Comparison of ENCODE assay signal across 1 cellular context in genomic region chr6:36724514-36725385, GRCh38.
TF ChIP-seq lines count a peak whose summit lies in the region.

No MANE protein-coding gene starts in this region.

TF ChIP-seq in HepG2, 621 proteins besides CTCF, POLR2A, EP300 and RAD21 (continued from another document and continues in another):
- TF ChIP-seq SOX5 (CRISPR knock-in tag; IDR thresholded peaks at IDR 0.05; ENCODE audit: borderline replicate concordance) = no peak
- TF ChIP-seq, protein P1, sequence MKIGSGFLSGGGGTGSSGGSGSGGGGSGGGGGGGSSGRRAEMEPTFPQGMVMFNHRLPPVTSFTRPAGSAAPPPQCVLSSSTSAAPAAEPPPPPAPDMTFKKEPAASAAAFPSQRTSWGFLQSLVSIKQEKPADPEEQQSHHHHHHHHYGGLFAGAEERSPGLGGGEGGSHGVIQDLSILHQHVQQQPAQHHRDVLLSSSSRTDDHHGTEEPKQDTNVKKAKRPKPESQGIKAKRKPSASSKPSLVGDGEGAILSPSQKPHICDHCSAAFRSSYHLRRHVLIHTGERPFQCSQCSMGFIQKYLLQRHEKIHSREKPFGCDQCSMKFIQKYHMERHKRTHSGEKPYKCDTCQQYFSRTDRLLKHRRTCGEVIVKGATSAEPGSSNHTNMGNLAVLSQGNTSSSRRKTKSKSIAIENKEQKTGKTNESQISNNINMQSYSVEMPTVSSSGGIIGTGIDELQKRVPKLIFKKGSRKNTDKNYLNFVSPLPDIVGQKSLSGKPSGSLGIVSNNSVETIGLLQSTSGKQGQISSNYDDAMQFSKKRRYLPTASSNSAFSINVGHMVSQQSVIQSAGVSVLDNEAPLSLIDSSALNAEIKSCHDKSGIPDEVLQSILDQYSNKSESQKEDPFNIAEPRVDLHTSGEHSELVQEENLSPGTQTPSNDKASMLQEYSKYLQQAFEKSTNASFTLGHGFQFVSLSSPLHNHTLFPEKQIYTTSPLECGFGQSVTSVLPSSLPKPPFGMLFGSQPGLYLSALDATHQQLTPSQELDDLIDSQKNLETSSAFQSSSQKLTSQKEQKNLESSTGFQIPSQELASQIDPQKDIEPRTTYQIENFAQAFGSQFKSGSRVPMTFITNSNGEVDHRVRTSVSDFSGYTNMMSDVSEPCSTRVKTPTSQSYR (CRISPR knock-in tag; IDR thresholded peaks at IDR 0.05; ENCODE audit: borderline replicate concordance) = no peak
- TF ChIP-seq ZKSCAN8 (CRISPR knock-in tag; IDR thresholded peaks at IDR 0.05; ENCODE audit: borderline replicate concordance) = no peak
- TF ChIP-seq ZNF382 (CRISPR knock-in tag; IDR thresholded peaks at IDR 0.05; ENCODE audit: borderline replicate concordance) = no peak
- TF ChIP-seq, protein P2, sequence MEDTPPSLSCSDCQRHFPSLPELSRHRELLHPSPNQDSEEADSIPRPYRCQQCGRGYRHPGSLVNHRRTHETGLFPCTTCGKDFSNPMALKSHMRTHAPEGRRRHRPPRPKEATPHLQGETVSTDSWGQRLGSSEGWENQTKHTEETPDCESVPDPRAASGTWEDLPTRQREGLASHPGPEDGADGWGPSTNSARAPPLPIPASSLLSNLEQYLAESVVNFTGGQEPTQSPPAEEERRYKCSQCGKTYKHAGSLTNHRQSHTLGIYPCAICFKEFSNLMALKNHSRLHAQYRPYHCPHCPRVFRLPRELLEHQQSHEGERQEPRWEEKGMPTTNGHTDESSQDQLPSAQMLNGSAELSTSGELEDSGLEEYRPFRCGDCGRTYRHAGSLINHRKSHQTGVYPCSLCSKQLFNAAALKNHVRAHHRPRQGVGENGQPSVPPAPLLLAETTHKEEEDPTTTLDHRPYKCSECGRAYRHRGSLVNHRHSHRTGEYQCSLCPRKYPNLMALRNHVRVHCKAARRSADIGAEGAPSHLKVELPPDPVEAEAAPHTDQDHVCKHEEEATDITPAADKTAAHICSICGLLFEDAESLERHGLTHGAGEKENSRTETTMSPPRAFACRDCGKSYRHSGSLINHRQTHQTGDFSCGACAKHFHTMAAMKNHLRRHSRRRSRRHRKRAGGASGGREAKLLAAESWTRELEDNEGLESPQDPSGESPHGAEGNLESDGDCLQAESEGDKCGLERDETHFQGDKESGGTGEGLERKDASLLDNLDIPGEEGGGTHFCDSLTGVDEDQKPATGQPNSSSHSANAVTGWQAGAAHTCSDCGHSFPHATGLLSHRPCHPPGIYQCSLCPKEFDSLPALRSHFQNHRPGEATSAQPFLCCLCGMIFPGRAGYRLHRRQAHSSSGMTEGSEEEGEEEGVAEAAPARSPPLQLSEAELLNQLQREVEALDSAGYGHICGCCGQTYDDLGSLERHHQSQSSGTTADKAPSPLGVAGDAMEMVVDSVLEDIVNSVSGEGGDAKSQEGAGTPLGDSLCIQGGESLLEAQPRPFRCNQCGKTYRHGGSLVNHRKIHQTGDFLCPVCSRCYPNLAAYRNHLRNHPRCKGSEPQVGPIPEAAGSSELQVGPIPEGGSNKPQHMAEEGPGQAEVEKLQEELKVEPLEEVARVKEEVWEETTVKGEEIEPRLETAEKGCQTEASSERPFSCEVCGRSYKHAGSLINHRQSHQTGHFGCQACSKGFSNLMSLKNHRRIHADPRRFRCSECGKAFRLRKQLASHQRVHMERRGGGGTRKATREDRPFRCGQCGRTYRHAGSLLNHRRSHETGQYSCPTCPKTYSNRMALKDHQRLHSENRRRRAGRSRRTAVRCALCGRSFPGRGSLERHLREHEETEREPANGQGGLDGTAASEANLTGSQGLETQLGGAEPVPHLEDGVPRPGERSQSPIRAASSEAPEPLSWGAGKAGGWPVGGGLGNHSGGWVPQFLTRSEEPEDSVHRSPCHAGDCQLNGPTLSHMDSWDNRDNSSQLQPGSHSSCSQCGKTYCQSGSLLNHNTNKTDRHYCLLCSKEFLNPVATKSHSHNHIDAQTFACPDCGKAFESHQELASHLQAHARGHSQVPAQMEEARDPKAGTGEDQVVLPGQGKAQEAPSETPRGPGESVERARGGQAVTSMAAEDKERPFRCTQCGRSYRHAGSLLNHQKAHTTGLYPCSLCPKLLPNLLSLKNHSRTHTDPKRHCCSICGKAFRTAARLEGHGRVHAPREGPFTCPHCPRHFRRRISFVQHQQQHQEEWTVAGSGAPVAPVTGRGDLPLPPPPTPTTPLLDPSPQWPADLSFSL (CRISPR knock-in tag; IDR thresholded peaks at IDR 0.05) = no peak
- no peak for TF ChIP-seq XBP1 (CRISPR knock-in tag; IDR thresholded peaks at IDR 0.05)
- no peak for TF ChIP-seq SMAD9 (CRISPR knock-in tag; IDR thresholded peaks at IDR 0.05)
- 0 out of 2 replicates have a peak, but pooled peaks have one; percentile 27 for TF ChIP-seq ZNF329 (CRISPR knock-in tag; IDR thresholded peaks at IDR 0.05; ENCODE audit: low read depth)
- TF ChIP-seq SP5 (CRISPR knock-in tag; IDR thresholded peaks at IDR 0.05; ENCODE audit: borderline replicate concordance, low read depth) = no peak
- TF ChIP-seq ZNF264 (CRISPR knock-in tag; IDR thresholded peaks at IDR 0.05) = no peak
- no peak for TF ChIP-seq LCORL (IDR thresholded peaks at IDR 0.05)
- peak; percentile 45; the same call in 1 of the 2 replicates for TF ChIP-seq LCORL (CRISPR knock-in tag; IDR thresholded peaks at IDR 0.05)
- TF ChIP-seq SPEN (CRISPR knock-in tag; IDR thresholded peaks at IDR 0.05; ENCODE audit: low read depth) = no peak
- no peak for TF ChIP-seq ZNF256 (CRISPR knock-in tag; conservative IDR thresholded peaks at IDR 0.05)
- peak; percentile 61; the same call in 1 of the 2 replicates for TF ChIP-seq GATAD2A (CRISPR knock-in tag; IDR thresholded peaks at IDR 0.05)
- peak; percentile 46; the same call in 1 of the 2 replicates for TF ChIP-seq ZBED4 (CRISPR knock-in tag; IDR thresholded peaks at IDR 0.05; ENCODE audit: borderline replicate concordance)
- TF ChIP-seq XRCC5 (optimal IDR thresholded peaks at IDR 0.05; ENCODE audit: low read length) = no peak
- TF ChIP-seq DMTF1 (CRISPR knock-in tag; IDR thresholded peaks at IDR 0.05) = no peak
- TF ChIP-seq MLXIP (CRISPR knock-in tag; IDR thresholded peaks at IDR 0.05; ENCODE audit: borderline replicate concordance) = no peak
- TF ChIP-seq E2F2 (CRISPR knock-in tag; IDR thresholded peaks at IDR 0.05; ENCODE audit: borderline replicate concordance) = no peak
- TF ChIP-seq HIVEP1 (CRISPR knock-in tag; IDR thresholded peaks at IDR 0.05) = no peak
- TF ChIP-seq, protein P3, sequence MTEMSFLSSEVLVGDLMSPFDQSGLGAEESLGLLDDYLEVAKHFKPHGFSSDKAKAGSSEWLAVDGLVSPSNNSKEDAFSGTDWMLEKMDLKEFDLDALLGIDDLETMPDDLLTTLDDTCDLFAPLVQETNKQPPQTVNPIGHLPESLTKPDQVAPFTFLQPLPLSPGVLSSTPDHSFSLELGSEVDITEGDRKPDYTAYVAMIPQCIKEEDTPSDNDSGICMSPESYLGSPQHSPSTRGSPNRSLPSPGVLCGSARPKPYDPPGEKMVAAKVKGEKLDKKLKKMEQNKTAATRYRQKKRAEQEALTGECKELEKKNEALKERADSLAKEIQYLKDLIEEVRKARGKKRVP (CRISPR knock-in tag; IDR thresholded peaks at IDR 0.05) = no peak
- TF ChIP-seq, protein P4, sequence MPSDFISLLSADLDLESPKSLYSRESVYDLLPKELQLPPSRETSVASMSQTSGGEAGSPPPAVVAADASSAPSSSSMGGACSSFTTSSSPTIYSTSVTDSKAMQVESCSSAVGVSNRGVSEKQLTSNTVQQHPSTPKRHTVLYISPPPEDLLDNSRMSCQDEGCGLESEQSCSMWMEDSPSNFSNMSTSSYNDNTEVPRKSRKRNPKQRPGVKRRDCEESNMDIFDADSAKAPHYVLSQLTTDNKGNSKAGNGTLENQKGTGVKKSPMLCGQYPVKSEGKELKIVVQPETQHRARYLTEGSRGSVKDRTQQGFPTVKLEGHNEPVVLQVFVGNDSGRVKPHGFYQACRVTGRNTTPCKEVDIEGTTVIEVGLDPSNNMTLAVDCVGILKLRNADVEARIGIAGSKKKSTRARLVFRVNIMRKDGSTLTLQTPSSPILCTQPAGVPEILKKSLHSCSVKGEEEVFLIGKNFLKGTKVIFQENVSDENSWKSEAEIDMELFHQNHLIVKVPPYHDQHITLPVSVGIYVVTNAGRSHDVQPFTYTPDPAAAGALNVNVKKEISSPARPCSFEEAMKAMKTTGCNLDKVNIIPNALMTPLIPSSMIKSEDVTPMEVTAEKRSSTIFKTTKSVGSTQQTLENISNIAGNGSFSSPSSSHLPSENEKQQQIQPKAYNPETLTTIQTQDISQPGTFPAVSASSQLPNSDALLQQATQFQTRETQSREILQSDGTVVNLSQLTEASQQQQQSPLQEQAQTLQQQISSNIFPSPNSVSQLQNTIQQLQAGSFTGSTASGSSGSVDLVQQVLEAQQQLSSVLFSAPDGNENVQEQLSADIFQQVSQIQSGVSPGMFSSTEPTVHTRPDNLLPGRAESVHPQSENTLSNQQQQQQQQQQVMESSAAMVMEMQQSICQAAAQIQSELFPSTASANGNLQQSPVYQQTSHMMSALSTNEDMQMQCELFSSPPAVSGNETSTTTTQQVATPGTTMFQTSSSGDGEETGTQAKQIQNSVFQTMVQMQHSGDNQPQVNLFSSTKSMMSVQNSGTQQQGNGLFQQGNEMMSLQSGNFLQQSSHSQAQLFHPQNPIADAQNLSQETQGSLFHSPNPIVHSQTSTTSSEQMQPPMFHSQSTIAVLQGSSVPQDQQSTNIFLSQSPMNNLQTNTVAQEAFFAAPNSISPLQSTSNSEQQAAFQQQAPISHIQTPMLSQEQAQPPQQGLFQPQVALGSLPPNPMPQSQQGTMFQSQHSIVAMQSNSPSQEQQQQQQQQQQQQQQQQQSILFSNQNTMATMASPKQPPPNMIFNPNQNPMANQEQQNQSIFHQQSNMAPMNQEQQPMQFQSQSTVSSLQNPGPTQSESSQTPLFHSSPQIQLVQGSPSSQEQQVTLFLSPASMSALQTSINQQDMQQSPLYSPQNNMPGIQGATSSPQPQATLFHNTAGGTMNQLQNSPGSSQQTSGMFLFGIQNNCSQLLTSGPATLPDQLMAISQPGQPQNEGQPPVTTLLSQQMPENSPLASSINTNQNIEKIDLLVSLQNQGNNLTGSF (CRISPR knock-in tag; IDR thresholded peaks at IDR 0.05) = no peak
- no peak for TF ChIP-seq REXO4 (CRISPR knock-in tag; IDR thresholded peaks at IDR 0.05; ENCODE audit: borderline replicate concordance)
- no peak for TF ChIP-seq ARNT (IDR thresholded peaks at IDR 0.05)
- TF ChIP-seq ZNF614 (CRISPR knock-in tag; IDR thresholded peaks at IDR 0.05; ENCODE audit: borderline replicate concordance) = no peak
